16 cellular contexts compared by ENCODE assay signal in the genomic region with DNA sequence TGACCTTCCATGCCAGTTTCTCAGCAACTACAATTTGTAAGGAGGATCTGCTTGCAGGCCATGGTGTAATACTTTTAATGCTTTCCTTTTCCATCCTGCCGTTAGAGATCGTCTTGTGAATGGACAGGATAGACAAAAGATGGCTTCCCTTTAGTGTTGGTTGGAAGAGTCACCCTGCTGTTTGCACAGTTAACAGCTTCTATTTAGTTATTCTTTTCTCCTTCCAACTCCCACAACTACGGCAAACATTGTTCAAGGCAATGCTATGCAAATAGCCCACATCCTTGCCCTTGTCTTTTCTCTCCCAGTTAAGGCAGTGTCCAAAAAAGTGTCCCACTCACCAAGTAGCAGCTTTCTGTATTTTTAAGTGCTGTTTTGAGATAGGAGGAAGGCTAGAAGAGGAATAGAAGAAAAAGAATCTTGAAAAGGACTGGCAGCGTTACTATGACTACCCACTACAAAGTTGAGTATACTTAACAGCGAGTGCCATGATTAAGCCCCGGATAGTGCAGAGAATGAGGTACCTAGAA. TPM values are rescaled to one million over a fixed set of nuclear protein-coding genes. Genes with fewer than 3 reads are reported as not detected.
DNase-seq lines count a peak whose midpoint lies in the region; ATAC-seq and TF ChIP-seq lines count a peak whose summit lies in the region.
"Had no signal": no experiment of that assay in that cellular context is flagged by ENCODE, and none has a peak within 500 bp of the region (broad histone marks: within the 10 kb centered on the region; RNA-seq: fewer than 3 reads in every experiment).

No MANE protein-coding gene starts in this region.

- peak overlapping the region; percentile 73 to 84 (median 75) for H3K4me3 Mint-ChIP-seq in brain
- no peak overlapping the region for H3K4me3 Mint-ChIP-seq in activated CD8-positive, alpha-beta memory T cell treated with anti-CD3 and anti-CD28 coated beads, Interleukin-2, amount 10 ng/mL, durations not matched to agents 7 days and 5 days

- H3K4me1 Mint-ChIP-seq in brain: peaks cover 61% of the 10 kb centered on the region
- peaks cover 41% of the 10 kb centered on the region for H3K4me1 Mint-ChIP-seq in activated CD8-positive, alpha-beta memory T cell treated with anti-CD3 and anti-CD28 coated beads, Interleukin-2, amount 10 ng/mL, durations not matched to agents 7 days and 5 days

- ATAC-seq in activated CD8-positive, alpha-beta memory T cell treated with anti-CD3 and anti-CD28 coated beads, Interleukin-2, amount 10 ng/mL, durations not matched to agents 7 days and 5 days: no peak
- ATAC-seq: HCT116; left lobe of liver; naive thymus-derived CD8-positive, alpha-beta T cell had no signal

- TF ChIP-seq CTCF in brain (conservative IDR thresholded peaks at IDR 0.05): no peak

- peak overlapping the region; percentile 78 to 98 (median 89) for H3K27ac Mint-ChIP-seq in brain
- H3K27ac Mint-ChIP-seq in activated CD8-positive, alpha-beta memory T cell treated with anti-CD3 and anti-CD28 coated beads, Interleukin-2, amount 10 ng/mL, durations not matched to agents 7 days and 5 days: no peak overlapping the region

- no peaks in the 10 kb centered on the region for H3K9me3 Mint-ChIP-seq in brain
- H3K9me3 Mint-ChIP-seq in activated CD8-positive, alpha-beta memory T cell treated with anti-CD3 and anti-CD28 coated beads, Interleukin-2, amount 10 ng/mL, durations not matched to agents 7 days and 5 days (ENCODE audit: low read depth): no peaks in the 10 kb centered on the region
- H3K9me3 Mint-ChIP-seq: CD8-positive, alpha-beta memory T cell; naive thymus-derived CD8-positive, alpha-beta T cell had no signal

- peaks cover 6% of the 10 kb centered on the region for H3K27me3 Mint-ChIP-seq in brain
- H3K27me3 Mint-ChIP-seq in activated CD8-positive, alpha-beta memory T cell treated with anti-CD3 and anti-CD28 coated beads, Interleukin-2, amount 10 ng/mL, durations not matched to agents 7 days and 5 days: no peaks in the 10 kb centered on the region
- H3K27me3 Mint-ChIP-seq: CD8-positive, alpha-beta memory T cell; naive thymus-derived CD8-positive, alpha-beta T cell had no signal

- H3K36me3 Mint-ChIP-seq in brain: no peaks in the 10 kb centered on the region
- H3K36me3 Mint-ChIP-seq in activated CD8-positive, alpha-beta memory T cell treated with anti-CD3 and anti-CD28 coated beads, Interleukin-2, amount 10 ng/mL, durations not matched to agents 7 days and 5 days: no peaks in the 10 kb centered on the region
- H3K36me3 Mint-ChIP-seq: naive thymus-derived CD8-positive, alpha-beta T cell had no signal

- H3K4me3 ChIP-seq in Jurkat, Clone E6-1 (ENCODE audit: low read length): peak overlapping the region; percentile 32
- H3K4me3 ChIP-seq: coronary artery, esophagus muscularis mucosa, stomach had no signal

- DNase-seq in Jurkat, Clone E6-1 (ENCODE audit: low read depth, low spot score): peak; percentile 46
- DNase-seq in NCI-H345 treated with DMSO at 0.1 percent for 48 hours (lab: John Stamatoyannopoulos, UW; ENCODE audit: unreplicated experiment) (peak; percentile 54), renal cortical epithelial cell (ENCODE audit: low read depth) (peak; percentile 32), retina (no peak), T-helper 1 cell (no peak)
- no peak for DNase-seq in activated CD8-positive, alpha-beta memory T cell treated with anti-CD3 and anti-CD28 coated beads, Interleukin-2, amount 10 ng/mL, durations not matched to agents 7 days and 5 days
- DNase-seq: activated T-cell treated with anti-CD3 and anti-CD28 coated beads for 4 hours; CD8-positive, alpha-beta memory T cell; MV-4-11; stomach had no signal

- CTCF ChIA-PET in activated CD8-positive, alpha-beta memory T cell treated with anti-CD3 and anti-CD28 coated beads, Interleukin-2, amount 10 ng/mL, durations not matched to agents 7 days and 5 days (lab: Charles Lee): no interaction called here

RNA-seq across cellular contexts. Expression of a gene that starts 12.1 kb away (rescaled TPM):
- polyA plus RNA-seq in Jurkat, Clone E6-1 (2012; ENCODE audit: insufficient read depth, insufficient read length): 41.7 TPM
- polyA plus RNA-seq in brain (ENCODE audit: insufficient read depth, low read depth, low replicate concordance): 31.5 TPM
- 37.9 and 74.9 TPM in 2 replicates for total RNA-seq in renal cortical epithelial cell
- total RNA-seq in activated CD8-positive, alpha-beta memory T cell treated with anti-CD3 and anti-CD28 coated beads, Interleukin-2, amount 10 ng/mL, durations not matched to agents 7 days and 5 days: 10 to 100 TPM; 12.7 to 22.8 TPM

RNA-seq across cellular contexts. Expression of a gene that starts 21.3 kb away (rescaled TPM):
- polyA plus RNA-seq in Jurkat, Clone E6-1 (2012; ENCODE audit: insufficient read depth, insufficient read length): 46.5 TPM
- 6.9 TPM for polyA plus RNA-seq in brain (ENCODE audit: insufficient read depth, low read depth, low replicate concordance)
- 15.1 and 47.4 TPM in 2 replicates for total RNA-seq in renal cortical epithelial cell
- total RNA-seq in activated CD8-positive, alpha-beta memory T cell treated with anti-CD3 and anti-CD28 coated beads, Interleukin-2, amount 10 ng/mL, durations not matched to agents 7 days and 5 days: 10 to 100 TPM; 28.0 to 33.6 TPM

RNA-seq across cellular contexts. Expression of a gene that starts 43.3 kb away (rescaled TPM):
- polyA plus RNA-seq in Jurkat, Clone E6-1 (2012; ENCODE audit: insufficient read depth, insufficient read length): not detected
- not detected for polyA plus RNA-seq in brain (ENCODE audit: insufficient read depth, low read depth, low replicate concordance)
- total RNA-seq in renal cortical epithelial cell: 0.30 TPM in 1 of 2 replicates, not detected in the other
- total RNA-seq in activated CD8-positive, alpha-beta memory T cell treated with anti-CD3 and anti-CD28 coated beads, Interleukin-2, amount 10 ng/mL, durations not matched to agents 7 days and 5 days: not detected
- total RNA-seq: CD8-positive, alpha-beta memory T cell had no signal
- polyA plus RNA-seq: CD8-positive, alpha-beta memory T cell had no signal

Comparison
In these comparisons a context has a peak if more than half of its experiments do, and no peak if none do; other contexts are left out.
1. DNase-seq: peak in Jurkat, Clone E6-1 (single experiment), NCI-H345 treated with DMSO at 0.1 percent for 48 hours (single experiment) and renal cortical epithelial cell (single experiment); none in retina (single experiment), T-helper 1 cell (0 of 5) and activated CD8-positive, alpha-beta memory T cell treated with anti-CD3 and anti-CD28 coated beads, Interleukin-2, amount 10 ng/mL, durations not matched to agents 7 days and 5 days (single experiment).